18 cellular contexts compared by ENCODE assay signal in genomic region chr4:92307886-92308285, GRCh38. TPM values are rescaled to one million over a fixed set of nuclear protein-coding genes. Genes with fewer than 3 reads are reported as not detected.
DNase-seq lines count a peak whose midpoint lies in the region; ATAC-seq and TF ChIP-seq lines count a peak whose summit lies in the region.
"Had no signal": no experiment of that assay in that cellular context is flagged by ENCODE, and none has a peak within 500 bp of the region (broad histone marks: within the 10 kb centered on the region; RNA-seq: fewer than 3 reads in every experiment).

No MANE protein-coding gene starts in this region.

- H3K9me3 ChIP-seq in upper lobe of right lung: no peaks in the 10 kb centered on the region
- H3K9me3 ChIP-seq: BE2C, SJSA1 had no signal

- ATAC-seq in upper lobe of right lung (no peak), GM21529 (IDR thresholded peaks at IDR 0.05; ENCODE audit: unreplicated experiment) (no peak)

- no peaks in the 10 kb centered on the region for H3K36me3 Mint-ChIP-seq in nephron (ENCODE audit: low read depth)
- H3K36me3 Mint-ChIP-seq in activated naive CD8-positive, alpha-beta T cell treated with anti-CD3 and anti-CD28 coated beads for 36 hours: peaks cover 2% of the 10 kb centered on the region

- TF ChIP-seq CTCF in dorsolateral prefrontal cortex (IDR thresholded peaks at IDR 0.05 in 54 of 56, conservative IDR thresholded peaks at IDR 0.05 in 2 of 56; ENCODE audit: low read depth in 1 of 56, partially characterized antibody in 56 of 56) (no peak), nephron (IDR thresholded peaks at IDR 0.05; ENCODE audit: unreplicated experiment in 3 of 3) (no peak), upper lobe of right lung (IDR thresholded peaks at IDR 0.05) (no peak)

- H3K27ac ChIP-seq in dorsolateral prefrontal cortex (peak overlapping the region in 30 of 59 donors; percentile 1 to 95 (median 33)), upper lobe of right lung (no peak overlapping the region)
- H3K27ac ChIP-seq: 22Rv1, PC-9, SJSA1 had no signal

- H3K27me3 Mint-ChIP-seq in nephron (ENCODE audit: low read depth): peaks cover 53% of the 10 kb centered on the region
- peaks cover 45% of the 10 kb centered on the region for H3K27me3 Mint-ChIP-seq in activated naive CD8-positive, alpha-beta T cell treated with anti-CD3 and anti-CD28 coated beads for 36 hours

- H3K4me1 Mint-ChIP-seq in nephron: peaks cover 21% of the 10 kb centered on the region
- H3K4me1 Mint-ChIP-seq in activated naive CD8-positive, alpha-beta T cell treated with anti-CD3 and anti-CD28 coated beads for 36 hours: peaks cover 6% of the 10 kb centered on the region

- intact Hi-C loops in dorsolateral prefrontal cortex (cut with DNase I) (loop anchor here (5.0 to 10.0 kb wide), 3 partner anchors 77 to 247 kb away; no protein-coding TSS in a partner anchor), upper lobe of right lung (cut with DNase I) (no loop called here)

- H3K4me3 Mint-ChIP-seq in nephron: peak overlapping the region; percentile 2 to 58 (median 46)
- no peak overlapping the region for H3K4me3 Mint-ChIP-seq in activated naive CD8-positive, alpha-beta T cell treated with anti-CD3 and anti-CD28 coated beads for 36 hours
- H3K4me3 Mint-ChIP-seq: CD4-positive, alpha-beta T cell had no signal

- peaks cover 5% of the 10 kb centered on the region for H3K4me1 ChIP-seq in upper lobe of right lung
- H3K4me1 ChIP-seq: BE2C had no signal

- peak; percentile 60 for DNase-seq in DMS79 treated with DMSO at 0.1 percent for 48 hours (lab: John Stamatoyannopoulos, UW)
- DNase-seq in DMS79 (lab: John Stamatoyannopoulos, UW): no peak
- DNase-seq in dorsolateral prefrontal cortex: no peak
- DNase-seq in superior temporal gyrus (ENCODE audit: extremely low spot score): peak; percentile 78
- no peak for DNase-seq in activated naive CD8-positive, alpha-beta T cell treated with anti-CD3 and anti-CD28 coated beads for 36 hours
- DNase-seq in upper lobe of right lung: no peak
- DNase-seq: BE2C; CD4-positive, alpha-beta T cell; DMS53; MV-4-11; NCI-H1417; NCI-H187 treated with DMSO at 0.1 percent for 48 hours; NCI-H510A; PC-9 had no signal

- H3K9me3 Mint-ChIP-seq in nephron: no peaks in the 10 kb centered on the region
- H3K9me3 Mint-ChIP-seq in activated naive CD8-positive, alpha-beta T cell treated with anti-CD3 and anti-CD28 coated beads for 36 hours: no peaks in the 10 kb centered on the region

- no peaks in the 10 kb centered on the region for H3K36me3 ChIP-seq in upper lobe of right lung
- H3K36me3 ChIP-seq: BE2C, SJSA1 had no signal

- H3K27me3 ChIP-seq in dorsolateral prefrontal cortex (peaks cover 0 to 13% (median 0%) of the 10 kb centered on the region in 45 donors), upper lobe of right lung (peaks cover 48% of the 10 kb centered on the region)

- H3K4me3 ChIP-seq in dorsolateral prefrontal cortex: peak overlapping the region in 45 of 59 donors; percentile 6 to 90 (median 66)
- no peak overlapping the region for H3K4me3 ChIP-seq in upper lobe of right lung
- H3K4me3 ChIP-seq: PC-9, SJSA1 had no signal

- H3K27ac Mint-ChIP-seq in nephron: peak overlapping the region in 2 of 3 experiments; percentile 16 to 53
- no peak overlapping the region for H3K27ac Mint-ChIP-seq in activated naive CD8-positive, alpha-beta T cell treated with anti-CD3 and anti-CD28 coated beads for 36 hours
- H3K27ac Mint-ChIP-seq: CD4-positive, alpha-beta T cell had no signal

RNA-seq across cellular contexts. Expression of gene GRID2, which starts 4.1 kb away (rescaled TPM):
- total RNA-seq in dorsolateral prefrontal cortex (10 to 100 TPM in 93 of 120 experiments, 1 to 10 TPM in 27; 4.0 to 21.4 (median 12.2) TPM), upper lobe of right lung (not detected)
- total RNA-seq in activated naive CD8-positive, alpha-beta T cell treated with anti-CD3 and anti-CD28 coated beads for 36 hours: not detected
- total RNA-seq: CD4-positive, alpha-beta T cell; PC-9; SJSA1 had no signal

Comparison
In these comparisons a context has a peak if more than half of its experiments do, and no peak if none do; other contexts are left out.
1. DNase-seq: peak in DMS79 treated with DMSO at 0.1 percent for 48 hours (single experiment) and superior temporal gyrus (single experiment); none in DMS79 (single experiment), dorsolateral prefrontal cortex (0 of 10), activated naive CD8-positive, alpha-beta T cell treated with anti-CD3 and anti-CD28 coated beads for 36 hours (single experiment) and upper lobe of right lung (single experiment).